8 cellular contexts compared by ENCODE assay signal in genomic region chr2:148508878-148509702, GRCh38.
DNase-seq lines count a peak whose midpoint lies in the region; ATAC-seq and TF ChIP-seq lines count a peak whose summit lies in the region.

No MANE protein-coding gene starts in this region.

- H3K4me1 ChIP-seq in rectal smooth muscle tissue (ENCODE audit: control insufficient read depth, insufficient read depth, low read length): no peaks in the 10 kb centered on the region
- H3K4me1 ChIP-seq in aorta (ENCODE audit: control insufficient read depth in 1 of 2, insufficient read depth in 2 of 2, low read length in 2 of 2): peaks cover 3% of the 10 kb centered on the region in 2 donors

- intact Hi-C loops in left cardiac atrium (cut with DNase I) (loop anchor here in 1 of 2 donors (5.0 kb wide), 1 partner anchor 572 kb away; no protein-coding TSS in a partner anchor), aorta (cut with DNase I) (loop anchor here (5.0 to 10.0 kb wide), 3 partner anchors 304 to 574 kb away; no protein-coding TSS in a partner anchor)

- peak; percentile 98 for TF ChIP-seq CTCF in GM12865 (IDR thresholded peaks at IDR 0.05; ENCODE audit: insufficient read depth, low read depth, low read length, missing control alignments)

- H3K27me3 ChIP-seq in rectal smooth muscle tissue (ENCODE audit: control insufficient read depth, insufficient read depth, low read length): no peaks in the 10 kb centered on the region
- no peaks in the 10 kb centered on the region for H3K27me3 ChIP-seq in aorta (ENCODE audit: control insufficient read depth in 1 of 2, insufficient read depth in 2 of 2, low read length in 1 of 2)

- H3K27me3 Mint-ChIP-seq in activated naive CD8-positive, alpha-beta T cell treated with anti-CD3 and anti-CD28 coated beads, Interleukin-2, amount 50 U/mL, for 24 hours: no peaks in the 10 kb centered on the region

- H3K4me3 Mint-ChIP-seq in activated naive CD8-positive, alpha-beta T cell treated with anti-CD3 and anti-CD28 coated beads, Interleukin-2, amount 50 U/mL, for 24 hours: peak overlapping the region; percentile 59

- H3K9ac ChIP-seq in rectal smooth muscle tissue (ENCODE audit: low read length): no peak overlapping the region

- peak; percentile 100 for ATAC-seq in HG02588 (IDR thresholded peaks at IDR 0.05; ENCODE audit: unreplicated experiment)
- ATAC-seq in activated naive CD8-positive, alpha-beta T cell treated with anti-CD3 and anti-CD28 coated beads, Interleukin-2, amount 50 U/mL, for 24 hours: peak; percentile 100
- peak; percentile 99 for ATAC-seq in left cardiac atrium
- ATAC-seq in aorta (ENCODE audit: low FRiP score): peak; percentile 95

- no peaks in the 10 kb centered on the region for H3K9me3 Mint-ChIP-seq in activated naive CD8-positive, alpha-beta T cell treated with anti-CD3 and anti-CD28 coated beads, Interleukin-2, amount 50 U/mL, for 24 hours

- no peaks in the 10 kb centered on the region for H3K9me3 ChIP-seq in aorta (ENCODE audit: control insufficient read depth, low read length)

- DNase-seq in GM12865 (ENCODE audit: low read depth) (peak; percentile 93), NAMALWA (ENCODE audit: low spot score) (peak; percentile 87), SW480 (ENCODE audit: low spot score) (peak; percentile 84), left cardiac atrium (peak; percentile 85), aorta (peak; percentile 89 to 94)
- DNase-seq in activated naive CD8-positive, alpha-beta T cell treated with anti-CD3 and anti-CD28 coated beads, Interleukin-2, amount 50 U/mL, for 24 hours: peak; percentile 86

- no peaks in the 10 kb centered on the region for H3K36me3 ChIP-seq in rectal smooth muscle tissue (ENCODE audit: control insufficient read depth, insufficient read depth, low read length)
- H3K36me3 ChIP-seq in aorta (ENCODE audit: control insufficient read depth in 1 of 2, insufficient read depth in 2 of 2, low read length in 1 of 2): no peaks in the 10 kb centered on the region

- H3K36me3 Mint-ChIP-seq in activated naive CD8-positive, alpha-beta T cell treated with anti-CD3 and anti-CD28 coated beads, Interleukin-2, amount 50 U/mL, for 24 hours (ENCODE audit: low read depth): no peaks in the 10 kb centered on the region

- H3K27ac ChIP-seq in rectal smooth muscle tissue (ENCODE audit: low read depth, low read length): no peak overlapping the region
- peak overlapping the region in 1 of 2 donors; percentile 78 for H3K27ac ChIP-seq in aorta (ENCODE audit: low read depth in 1 of 2, low read length in 2 of 2)

- H3K27ac Mint-ChIP-seq in activated naive CD8-positive, alpha-beta T cell treated with anti-CD3 and anti-CD28 coated beads, Interleukin-2, amount 50 U/mL, for 24 hours: peak overlapping the region; percentile 82

- peaks cover 22% of the 10 kb centered on the region for H3K4me1 Mint-ChIP-seq in activated naive CD8-positive, alpha-beta T cell treated with anti-CD3 and anti-CD28 coated beads, Interleukin-2, amount 50 U/mL, for 24 hours

- peak overlapping the region; percentile 40; the same call in 1 of the 2 replicates for H3K4me3 ChIP-seq in GM12865 (ENCODE audit: low read depth, low read length)
- H3K4me3 ChIP-seq in rectal smooth muscle tissue (ENCODE audit: low read length): peak overlapping the region; percentile 64
- peak overlapping the region; percentile 40 to 82 for H3K4me3 ChIP-seq in aorta (ENCODE audit: low read length in 2 of 2)

- WGBS in aorta, 2 donors: 3 to 4% methylated on average over 13 of the region's 13 CpGs
